In the genomic region with DNA sequence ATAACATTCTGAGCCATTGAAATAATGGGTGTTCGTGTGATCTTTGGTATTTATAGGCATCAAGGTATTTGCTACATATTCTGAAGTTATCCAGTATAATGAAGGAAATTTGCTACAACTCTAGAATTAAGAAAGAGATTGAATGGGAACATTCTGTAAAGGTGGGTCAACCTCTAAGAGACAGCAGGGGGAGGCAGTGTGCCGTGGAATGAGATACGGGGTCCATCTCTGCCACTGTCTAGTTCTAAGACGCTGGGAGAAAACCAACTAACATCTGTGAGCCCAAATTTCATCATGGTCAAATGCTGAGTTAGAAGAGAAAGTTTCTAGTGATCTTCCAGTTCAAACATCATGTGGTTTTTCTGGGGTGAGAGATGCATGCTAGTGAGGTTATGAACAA, we compare ENCODE assay signal across 8 cellular contexts.
DNase-seq lines count a peak whose midpoint lies in the region; ATAC-seq and TF ChIP-seq lines count a peak whose summit lies in the region.

No MANE protein-coding gene starts in this region.

- ATAC-seq in GM19372 (IDR thresholded peaks at IDR 0.05; ENCODE audit: low read depth, unreplicated experiment) (peak; percentile 96), HG03196 (IDR thresholded peaks at IDR 0.05; ENCODE audit: unreplicated experiment) (peak; percentile 94)

- peaks cover 3 to 10% (median 7%) of the 10 kb centered on the region in 3 donors for H3K27me3 Mint-ChIP-seq in CD14-positive monocyte (ENCODE audit: low read depth in 3 of 3)

- no peaks in the 10 kb centered on the region for H3K36me3 ChIP-seq in kidney epithelial cell (ENCODE audit: control insufficient read depth, insufficient read depth, low read length)

- no peak overlapping the region for H3K27ac Mint-ChIP-seq in CD14-positive monocyte

- DNase-seq in CD14-positive monocyte (ENCODE audit: low spot score) (no peak), SK-N-DZ (ENCODE audit: low spot score) (peak; percentile 67), kidney epithelial cell (ENCODE audit: low read depth) (no peak), HuH-7 (ENCODE audit: low spot score) (no peak), NCI-H510A (lab: John Stamatoyannopoulos, UW) (no peak)
- no peak for DNase-seq in activated CD4-positive, CD25-positive, alpha-beta regulatory T cell (lab: John Stamatoyannopoulos, UW)

- H3K9me3 Mint-ChIP-seq in CD14-positive monocyte, result peaks cover 0 to 12% (median 2%) of the 10 kb centered on the region in 7 donors

- H3K4me3 Mint-ChIP-seq in CD14-positive monocyte, result no peak overlapping the region

- H3K36me3 Mint-ChIP-seq in CD14-positive monocyte, result no peaks in the 10 kb centered on the region

- H3K27me3 ChIP-seq in kidney epithelial cell (ENCODE audit: control insufficient read depth, insufficient read depth, low read length), result no peaks in the 10 kb centered on the region

- peaks cover 9% of the 10 kb centered on the region for H3K4me1 Mint-ChIP-seq in CD14-positive monocyte

- H3K4me3 ChIP-seq in kidney epithelial cell (ENCODE audit: low read depth, low read length), result no peak overlapping the region

- TF ChIP-seq CTCF in CD14-positive monocyte (IDR thresholded peaks at IDR 0.05) (peak; percentile 56), kidney epithelial cell (IDR thresholded peaks at IDR 0.05; ENCODE audit: insufficient read depth, low read length, poor library complexity, severe bottlenecking) (peak; percentile 50)

- intact Hi-C loops in CD14-positive monocyte (cut with micrococcal nuclease), result no loop called here
